Comparison of ENCODE assay signal across 26 cellular contexts in genomic region chr4:114582625-114583024, GRCh38. TPM values are rescaled to one million over a fixed set of nuclear protein-coding genes. Genes with fewer than 3 reads are reported as not detected.
"Had no signal": no experiment of that assay in that cellular context is flagged by ENCODE, and none has a peak within 500 bp of the region (broad histone marks: within the 10 kb centered on the region; RNA-seq: fewer than 3 reads in every experiment).

No MANE protein-coding gene starts in this region.

- ATAC-seq: gastroesophageal sphincter; left cardiac atrium; left ventricle myocardium superior; natural killer cell treated with Interleukin-12 subunit alpha and Interleukin-12 subunit beta and Interleukin-15 and Interleukin-18, amount 100 ng/mL, for 72 hours; psoas muscle; right lobe of liver; stimulated activated naive B cell treated with anti-CD40 and anti-IgM and Interleukin-4, amounts not matched to agents 10 μg/mL and 1 μg/mL and 100 μg/mL, for 72 hours; stimulated activated naive CD8-positive, alpha-beta T cell treated with anti-CD3 and anti-CD28 coated beads, Interleukin-15, amount 100 ng/mL, for 72 hours had no signal

- H3K27me3 ChIP-seq: esophagus squamous epithelium, gastroesophageal sphincter, right lobe of liver, spleen, testis, tibial nerve had no signal

- DNase-seq: dermis blood vessel endothelial cell; esophagus squamous epithelium; foreskin fibroblast; glutamatergic neuron; immature natural killer cell; left cardiac atrium; left ventricle myocardium superior; mesenchymal stem cell; occipital lobe; psoas muscle; retina; right lobe of liver; spleen; stimulated activated CD4-positive, alpha-beta T cell treated with anti-CD3 and anti-CD28 coated beads, Interleukin-15, amount 100 ng/mL, for 24 hours; stimulated activated CD4-positive, alpha-beta T cell treated with anti-CD3 and anti-CD28 coated beads, Interleukin-1b, Interleukin-23, amount 100 ng/mL, for 48 hours; stimulated activated CD4-positive, alpha-beta T cell treated with anti-CD3 and anti-CD28 coated beads, Interleukin-4, amount 100 ng/mL, for 24 hours; stimulated activated naive B cell treated with anti-CD40 and anti-IgM and Interleukin-4, amounts not matched to agents 10 μg/mL and 1 μg/mL and 100 μg/mL, for 72 hours; stimulated activated naive CD8-positive, alpha-beta T cell treated with anti-CD3 and anti-CD28 coated beads, Interleukin-15, amount 100 ng/mL, for 72 hours; testis had no signal

- H3K4me1 Mint-ChIP-seq: immature natural killer cell; stimulated activated naive B cell treated with anti-CD40 and anti-IgM and Interleukin-4, amounts not matched to agents 10 μg/mL and 1 μg/mL and 100 μg/mL, for 72 hours; stimulated activated naive CD8-positive, alpha-beta T cell treated with anti-CD3 and anti-CD28 coated beads, Interleukin-15, amount 100 ng/mL, for 72 hours had no signal

- H3K27me3 Mint-ChIP-seq: natural killer cell treated with Interleukin-12 subunit alpha and Interleukin-12 subunit beta and Interleukin-15 and Interleukin-18, amount 100 ng/mL, for 72 hours had no signal

- H3K4me3 Mint-ChIP-seq: immature natural killer cell; natural killer cell treated with Interleukin-12 subunit alpha and Interleukin-12 subunit beta and Interleukin-15 and Interleukin-18, amount 100 ng/mL, for 72 hours; stimulated activated naive B cell treated with anti-CD40 and anti-IgM and Interleukin-4, amounts not matched to agents 10 μg/mL and 1 μg/mL and 100 μg/mL, for 72 hours; stimulated activated naive CD8-positive, alpha-beta T cell treated with anti-CD3 and anti-CD28 coated beads, Interleukin-15, amount 100 ng/mL, for 72 hours had no signal

- H3K36me3 Mint-ChIP-seq: immature natural killer cell had no signal

- H3K4me1 ChIP-seq: esophagus squamous epithelium, gastroesophageal sphincter, parathyroid adenoma, psoas muscle, right lobe of liver, spleen, testis, tibial nerve had no signal

- H3K27ac Mint-ChIP-seq: immature natural killer cell; natural killer cell treated with Interleukin-12 subunit alpha and Interleukin-12 subunit beta and Interleukin-15 and Interleukin-18, amount 100 ng/mL, for 72 hours; stimulated activated naive B cell treated with anti-CD40 and anti-IgM and Interleukin-4, amounts not matched to agents 10 μg/mL and 1 μg/mL and 100 μg/mL, for 72 hours; stimulated activated naive CD8-positive, alpha-beta T cell treated with anti-CD3 and anti-CD28 coated beads, Interleukin-15, amount 100 ng/mL, for 72 hours had no signal

- H3K27ac ChIP-seq: esophagus squamous epithelium, gastroesophageal sphincter, parathyroid adenoma, psoas muscle, right lobe of liver, spleen, testis, tibial nerve had no signal

- H3K9me3 ChIP-seq: esophagus squamous epithelium, right lobe of liver, testis had no signal

- FAIRE-seq: keratinocyte had no signal

- H3K4me3 ChIP-seq: esophagus squamous epithelium, gastroesophageal sphincter, lung, psoas muscle, right lobe of liver, spleen, testis, tibial nerve had no signal

- H3K36me3 ChIP-seq: esophagus squamous epithelium, gastroesophageal sphincter, right lobe of liver, spleen, tibial nerve had no signal

RNA-seq across cellular contexts. Expression of gene UGT8, which starts 16.0 kb away (rescaled TPM):
- total RNA-seq: natural killer cell treated with Interleukin-12 subunit alpha and Interleukin-12 subunit beta and Interleukin-15 and Interleukin-18, amount 100 ng/mL, for 72 hours; subcutaneous adipose tissue had no signal
- polyA plus RNA-seq: immature natural killer cell had no signal
